Comparison of ENCODE assay signal across 2 cellular contexts in the genomic region with DNA sequence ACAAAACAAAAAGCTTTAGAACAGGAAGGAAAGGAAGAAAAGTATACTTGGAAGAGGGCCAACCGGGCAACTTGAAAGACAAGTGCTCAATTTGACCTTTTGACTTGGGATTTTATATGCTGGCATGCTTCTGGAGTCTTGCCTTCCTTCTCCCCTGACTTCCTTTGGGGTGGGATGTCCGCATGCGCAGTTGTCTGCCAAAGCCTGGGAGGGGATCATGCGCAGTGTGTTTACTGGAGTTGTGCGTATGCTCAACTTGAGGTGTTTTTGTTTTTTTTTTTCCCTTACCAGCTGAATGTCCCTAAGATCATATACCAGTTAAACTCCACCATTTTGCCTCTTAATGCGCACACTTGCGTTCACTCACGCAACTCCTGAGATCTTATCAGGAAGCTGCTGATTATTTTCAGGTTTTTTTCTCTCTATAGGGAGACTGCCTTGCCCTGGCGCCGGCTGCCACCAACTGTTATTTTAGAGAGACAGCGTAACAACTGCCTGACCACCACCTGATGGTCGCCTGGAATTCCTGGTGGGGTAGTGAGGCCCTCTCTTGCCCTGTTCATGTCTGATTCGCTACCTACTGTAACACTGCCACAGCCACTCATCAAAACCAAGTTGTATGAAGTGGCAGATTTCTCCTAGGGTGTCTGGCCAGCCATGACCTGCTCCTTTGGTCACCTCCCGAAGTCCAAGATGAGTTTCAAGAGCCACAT.
TF ChIP-seq lines count a peak whose summit lies in the region.

No MANE protein-coding gene starts in this region.

TF ChIP-seq in GM23338, 12 proteins besides CTCF, POLR2A, EP300 and RAD21 (continues in another document):
- TF ChIP-seq POLR2AphosphoS5 (IDR thresholded peaks at IDR 0.05; ENCODE audit: low read depth) = no peak
- no peak for TF ChIP-seq STAT1 (IDR thresholded peaks at IDR 0.05; ENCODE audit: unreplicated experiment)
- TF ChIP-seq ZNF114 (CRISPR knock-in tag; IDR thresholded peaks at IDR 0.05) = no peak
- TF ChIP-seq, protein P1, sequence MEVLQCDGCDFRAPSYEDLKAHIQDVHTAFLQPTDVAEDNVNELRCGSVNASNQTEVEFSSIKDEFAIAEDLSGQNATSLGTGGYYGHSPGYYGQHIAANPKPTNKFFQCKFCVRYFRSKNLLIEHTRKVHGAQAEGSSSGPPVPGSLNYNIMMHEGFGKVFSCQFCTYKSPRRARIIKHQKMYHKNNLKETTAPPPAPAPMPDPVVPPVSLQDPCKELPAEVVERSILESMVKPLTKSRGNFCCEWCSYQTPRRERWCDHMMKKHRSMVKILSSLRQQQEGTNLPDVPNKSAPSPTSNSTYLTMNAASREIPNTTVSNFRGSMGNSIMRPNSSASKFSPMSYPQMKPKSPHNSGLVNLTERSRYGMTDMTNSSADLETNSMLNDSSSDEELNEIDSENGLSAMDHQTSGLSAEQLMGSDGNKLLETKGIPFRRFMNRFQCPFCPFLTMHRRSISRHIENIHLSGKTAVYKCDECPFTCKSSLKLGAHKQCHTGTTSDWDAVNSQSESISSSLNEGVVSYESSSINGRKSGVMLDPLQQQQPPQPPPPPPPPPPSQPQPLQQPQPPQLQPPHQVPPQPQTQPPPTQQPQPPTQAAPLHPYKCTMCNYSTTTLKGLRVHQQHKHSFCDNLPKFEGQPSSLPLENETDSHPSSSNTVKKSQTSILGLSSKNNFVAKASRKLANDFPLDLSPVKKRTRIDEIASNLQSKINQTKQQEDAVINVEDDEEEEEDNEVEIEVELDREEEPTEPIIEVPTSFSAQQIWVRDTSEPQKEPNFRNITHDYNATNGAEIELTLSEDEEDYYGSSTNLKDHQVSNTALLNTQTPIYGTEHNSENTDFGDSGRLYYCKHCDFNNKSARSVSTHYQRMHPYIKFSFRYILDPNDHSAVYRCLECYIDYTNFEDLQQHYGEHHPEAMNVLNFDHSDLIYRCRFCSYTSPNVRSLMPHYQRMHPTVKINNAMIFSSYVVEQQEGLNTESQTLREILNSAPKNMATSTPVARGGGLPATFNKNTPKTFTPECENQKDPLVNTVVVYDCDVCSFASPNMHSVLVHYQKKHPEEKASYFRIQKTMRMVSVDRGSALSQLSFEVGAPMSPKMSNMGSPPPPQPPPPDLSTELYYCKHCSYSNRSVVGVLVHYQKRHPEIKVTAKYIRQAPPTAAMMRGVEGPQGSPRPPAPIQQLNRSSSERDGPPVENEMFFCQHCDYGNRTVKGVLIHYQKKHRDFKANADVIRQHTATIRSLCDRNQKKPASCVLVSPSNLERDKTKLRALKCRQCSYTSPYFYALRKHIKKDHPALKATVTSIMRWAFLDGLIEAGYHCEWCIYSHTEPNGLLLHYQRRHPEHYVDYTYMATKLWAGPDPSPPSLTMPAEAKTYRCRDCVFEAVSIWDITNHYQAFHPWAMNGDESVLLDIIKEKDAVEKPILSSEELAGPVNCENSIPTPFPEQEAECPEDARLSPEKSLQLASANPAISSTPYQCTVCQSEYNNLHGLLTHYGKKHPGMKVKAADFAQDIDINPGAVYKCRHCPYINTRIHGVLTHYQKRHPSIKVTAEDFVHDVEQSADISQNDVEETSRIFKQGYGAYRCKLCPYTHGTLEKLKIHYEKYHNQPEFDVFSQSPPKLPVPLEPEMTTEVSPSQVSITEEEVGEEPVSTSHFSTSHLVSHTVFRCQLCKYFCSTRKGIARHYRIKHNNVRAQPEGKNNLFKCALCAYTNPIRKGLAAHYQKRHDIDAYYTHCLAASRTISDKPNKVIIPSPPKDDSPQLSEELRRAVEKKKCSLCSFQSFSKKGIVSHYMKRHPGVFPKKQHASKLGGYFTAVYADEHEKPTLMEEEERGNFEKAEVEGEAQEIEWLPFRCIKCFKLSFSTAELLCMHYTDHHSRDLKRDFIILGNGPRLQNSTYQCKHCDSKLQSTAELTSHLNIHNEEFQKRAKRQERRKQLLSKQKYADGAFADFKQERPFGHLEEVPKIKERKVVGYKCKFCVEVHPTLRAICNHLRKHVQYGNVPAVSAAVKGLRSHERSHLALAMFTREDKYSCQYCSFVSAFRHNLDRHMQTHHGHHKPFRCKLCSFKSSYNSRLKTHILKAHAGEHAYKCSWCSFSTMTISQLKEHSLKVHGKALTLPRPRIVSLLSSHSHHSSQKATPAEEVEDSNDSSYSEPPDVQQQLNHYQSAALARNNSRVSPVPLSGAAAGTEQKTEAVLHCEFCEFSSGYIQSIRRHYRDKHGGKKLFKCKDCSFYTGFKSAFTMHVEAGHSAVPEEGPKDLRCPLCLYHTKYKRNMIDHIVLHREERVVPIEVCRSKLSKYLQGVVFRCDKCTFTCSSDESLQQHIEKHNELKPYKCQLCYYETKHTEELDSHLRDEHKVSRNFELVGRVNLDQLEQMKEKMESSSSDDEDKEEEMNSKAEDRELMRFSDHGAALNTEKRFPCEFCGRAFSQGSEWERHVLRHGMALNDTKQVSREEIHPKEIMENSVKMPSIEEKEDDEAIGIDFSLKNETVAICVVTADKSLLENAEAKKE (CRISPR knock-in tag; IDR thresholded peaks at IDR 0.05) = no peak
- TF ChIP-seq, protein P2, sequence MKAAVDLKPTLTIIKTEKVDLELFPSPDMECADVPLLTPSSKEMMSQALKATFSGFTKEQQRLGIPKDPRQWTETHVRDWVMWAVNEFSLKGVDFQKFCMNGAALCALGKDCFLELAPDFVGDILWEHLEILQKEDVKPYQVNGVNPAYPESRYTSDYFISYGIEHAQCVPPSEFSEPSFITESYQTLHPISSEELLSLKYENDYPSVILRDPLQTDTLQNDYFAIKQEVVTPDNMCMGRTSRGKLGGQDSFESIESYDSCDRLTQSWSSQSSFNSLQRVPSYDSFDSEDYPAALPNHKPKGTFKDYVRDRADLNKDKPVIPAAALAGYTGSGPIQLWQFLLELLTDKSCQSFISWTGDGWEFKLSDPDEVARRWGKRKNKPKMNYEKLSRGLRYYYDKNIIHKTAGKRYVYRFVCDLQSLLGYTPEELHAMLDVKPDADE (IDR thresholded peaks at IDR 0.05) = no peak
- no peak for TF ChIP-seq NANOG (IDR thresholded peaks at IDR 0.05; ENCODE audit: borderline replicate concordance)
- TF ChIP-seq ZNF331 (CRISPR knock-in tag; IDR thresholded peaks at IDR 0.05; ENCODE audit: low read depth) = no peak
- no peak for TF ChIP-seq EZH2phosphoT487 (IDR thresholded peaks at IDR 0.05; ENCODE audit: unreplicated experiment)

TF ChIP-seq in H1, 55 proteins besides CTCF, POLR2A, EP300 and RAD21:
- TF ChIP-seq BCL11A (IDR thresholded peaks at IDR 0.05; ENCODE audit: low read depth in 2 of 2, low read length in 2 of 2) (no peak), JUND (IDR thresholded peaks at IDR 0.05; ENCODE audit: low read length) (no peak), CTBP2 (IDR thresholded peaks at IDR 0.05; ENCODE audit: borderline replicate concordance, insufficient read depth, insufficient read length, low read length) (no peak), SP2 (IDR thresholded peaks at IDR 0.05; ENCODE audit: low read length) (no peak)
